In the genomic region with DNA sequence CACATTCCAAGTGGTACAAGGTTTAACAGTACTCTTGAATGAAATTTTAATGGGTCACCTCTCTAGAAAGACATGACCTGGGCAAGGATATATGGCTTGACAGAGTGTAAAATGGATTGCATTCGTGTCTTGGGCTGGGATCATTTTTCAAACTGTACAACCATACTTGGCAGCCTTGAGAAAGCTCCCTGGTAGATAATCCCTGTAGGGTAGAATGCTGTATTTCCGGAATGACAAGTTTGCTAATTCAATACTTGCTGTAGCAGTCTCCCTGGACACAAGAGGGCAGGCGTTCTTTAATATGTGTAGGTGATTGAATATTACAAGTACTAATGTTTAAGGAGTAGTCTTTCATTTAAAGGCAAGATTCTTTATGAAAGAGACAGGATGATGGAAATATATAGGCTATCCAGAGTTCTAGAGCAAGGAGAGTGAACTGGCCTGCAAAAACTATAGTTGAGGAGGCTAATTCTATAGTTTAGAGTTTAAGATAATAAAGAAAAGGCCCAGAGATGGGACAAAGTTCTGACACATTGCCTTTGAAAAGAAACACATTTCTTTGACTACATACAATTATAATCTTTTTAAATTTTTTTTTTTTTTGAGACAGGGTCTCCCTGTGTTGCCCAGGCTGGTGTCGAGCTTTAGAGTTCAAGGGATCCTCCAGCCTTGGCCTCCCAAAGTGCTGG, we compare ENCODE assay signal across 8 cellular contexts. TPM values are rescaled to one million over a fixed set of nuclear protein-coding genes. Genes with fewer than 3 reads are reported as not detected.
DNase-seq lines count a peak whose midpoint lies in the region; ATAC-seq and TF ChIP-seq lines count a peak whose summit lies in the region.

No MANE protein-coding gene starts in this region.

- H3K36me3 ChIP-seq in gastroesophageal sphincter = no peaks in the 10 kb centered on the region
- peaks cover 0 to 70% (median 0%) of the 10 kb centered on the region in 6 donors for H3K36me3 ChIP-seq in spleen

- H3K9me3 ChIP-seq in gastroesophageal sphincter = no peaks in the 10 kb centered on the region
- no peaks in the 10 kb centered on the region for H3K9me3 ChIP-seq in spleen

- no peak for TF ChIP-seq EP300 in gastroesophageal sphincter (IDR thresholded peaks at IDR 0.05)

- TF ChIP-seq CTCF in gastroesophageal sphincter (IDR thresholded peaks at IDR 0.05) (peak in 3 of 4 experiments; percentile 2 to 38 (median 17)), spleen (IDR thresholded peaks at IDR 0.05 in 8 of 11, conservative IDR thresholded peaks at IDR 0.05 in 3 of 11) (peak in 7 of 11 experiments; percentile 9 to 35 (median 29))

- peak; percentile 77 for DNase-seq in DMS153 (lab: John Stamatoyannopoulos, UW)
- peak; percentile 19 for DNase-seq in HT1080 (ENCODE audit: low read depth)
- DNase-seq in SHP77 (lab: John Stamatoyannopoulos, UW) = peak; percentile 16 to 47
- DNase-seq in spleen = no peak
- DNase-seq in stimulated activated CD4-positive, alpha-beta T cell treated with anti-CD3 and anti-CD28 coated beads, Interleukin-4, amount 100 ng/mL, for 1 hour = no peak

- TF ChIP-seq POLR2A in gastroesophageal sphincter (IDR thresholded peaks at IDR 0.05) = no peak
- no peak for TF ChIP-seq POLR2A in spleen (IDR thresholded peaks at IDR 0.05)

- WGBS in gastroesophageal sphincter (ENCODE audit: low coverage in 1 of 2), 2 donors = 36 to 58% methylated on average over 3 to 4 of the region's 4 CpGs
- 34 to 53% (median 50%) methylated on average over 4 of the region's 4 CpGs for WGBS in spleen, 5 donors

- H3K4me3 ChIP-seq in gastroesophageal sphincter (no peak overlapping the region), spleen (no peak overlapping the region)

- H3K4me1 ChIP-seq in gastroesophageal sphincter (no peaks in the 10 kb centered on the region), spleen (no peaks in the 10 kb centered on the region)

- intact Hi-C loops in spleen (cut with DNase I; ENCODE audit: low total_unique reads) = no loop called here

- no peaks in the 10 kb centered on the region for H3K27me3 ChIP-seq in gastroesophageal sphincter
- no peaks in the 10 kb centered on the region for H3K27me3 ChIP-seq in spleen (replicated peaks in 1 of 7)

- H3K27ac ChIP-seq in gastroesophageal sphincter = no peak overlapping the region
- H3K27ac ChIP-seq in spleen = no peak overlapping the region

- ATAC-seq in gastroesophageal sphincter (no peak), GM18517 (IDR thresholded peaks at IDR 0.05; ENCODE audit: unreplicated experiment) (no peak), HG03378 (IDR thresholded peaks at IDR 0.05; ENCODE audit: unreplicated experiment) (no peak)

RNA-seq across cellular contexts. Expression of a gene that starts 53.4 kb away (rescaled TPM):
- not detected in 2 replicates for total RNA-seq in HT1080 (2014; rRNA removed; shearing (Covaris generic))
- polyA plus RNA-seq in HT1080 (2015; cell fraction: cytosol; rRNA removed) = not detected in 2 replicates
- polyA plus RNA-seq in HT1080 (2015; cell fraction: nucleus; rRNA removed) = not detected in 2 replicates
- total RNA-seq in gastroesophageal sphincter = 10 to 100 TPM in 1 of 4 donors, 1 to 10 TPM in 3; 2.5 to 15.2 (median 8.3) TPM
- 10 to 100 TPM; 26.8 to 83.2 (median 36.3) TPM for total RNA-seq in spleen
- 1 to 10 TPM; 3.1 to 8.3 (median 5.5) TPM for polyA plus RNA-seq in spleen

Comparison
In these comparisons a context has a peak if more than half of its experiments do, and no peak if none do; other contexts are left out.
1. DNase-seq: peak in DMS153 (single experiment), HT1080 (single experiment) and SHP77 (2 of 2); none in spleen (single experiment) and stimulated activated CD4-positive, alpha-beta T cell treated with anti-CD3 and anti-CD28 coated beads, Interleukin-4, amount 100 ng/mL, for 1 hour (single experiment).